Comparison of ENCODE assay signal across 1 cellular context in genomic region chr5:171770153-171770552, GRCh38.
TF ChIP-seq lines count a peak whose summit lies in the region.

No MANE protein-coding gene starts in this region.

TF ChIP-seq in K562, 482 proteins besides CTCF, POLR2A, EP300 and RAD21 (continued from another document):
- no peak for TF ChIP-seq ETV5 (CRISPR knock-in tag; IDR thresholded peaks at IDR 0.05; ENCODE audit: low read depth)
